17 cellular contexts compared by ENCODE assay signal in genomic region chr2:120805590-120805989, GRCh38.
A peak's percentile ranks its signal among the peaks of the same experiment; 100 is the strongest.
DNase-seq lines count a peak whose midpoint lies in the region; ATAC-seq and TF ChIP-seq lines count a peak whose summit lies in the region.
"Had no signal": no experiment of that assay in that cellular context is flagged by ENCODE, and none has a peak within 500 bp of the region (broad histone marks: within the 10 kb centered on the region; RNA-seq: fewer than 3 reads in every experiment).

No MANE protein-coding gene starts in this region.

- H3K4me3 Mint-ChIP-seq in nephron = no peak overlapping the region
- H3K4me3 Mint-ChIP-seq: CD8-positive, alpha-beta memory T cell had no signal

- BruUV-seq in IMR-90 (replicated peaks; lab: Mats Ljungman, UMichigan) = no TSS peak

- H4K20me1 ChIP-seq in IMR-90 (ENCODE audit: insufficient read depth, low read length) = peaks cover 95% of the 10 kb centered on the region

- no peak for ATAC-seq in IMR-90 (ENCODE audit: low read depth)
- ATAC-seq: HCT116 had no signal

- H3K27me3 Mint-ChIP-seq in nephron (ENCODE audit: low read depth) = peaks cover 40% of the 10 kb centered on the region

- peaks cover 38% of the 10 kb centered on the region for H3K9me1 ChIP-seq in IMR-90 (ENCODE audit: insufficient read depth, low read length)

- H3K9me3 ChIP-seq in IMR-90 (ENCODE audit: control insufficient read depth, insufficient read depth, low read length) (no peaks in the 10 kb centered on the region), tibial artery (no peaks in the 10 kb centered on the region)

- H2AK9ac ChIP-seq in IMR-90 (replicated peaks; ENCODE audit: low read depth, low read length, poor library complexity) = no peak overlapping the region

- H3K9me3 Mint-ChIP-seq in nephron = no peaks in the 10 kb centered on the region
- H3K9me3 Mint-ChIP-seq: CD8-positive, alpha-beta memory T cell had no signal

- peaks cover 37 to 96% of the 10 kb centered on the region in 2 experiments for H3K79me1 ChIP-seq in IMR-90 (ENCODE audit: low read depth in 1 of 2, low read length in 2 of 2)

- TF ChIP-seq CTCF in IMR-90 (conservative IDR thresholded peaks at IDR 0.05; ENCODE audit: low read depth, low read length) (no peak), nephron (IDR thresholded peaks at IDR 0.05; ENCODE audit: unreplicated experiment in 3 of 3) (no peak), tibial artery (IDR thresholded peaks at IDR 0.05) (no peak)

- CTCF ChIA-PET in IMR-90 (lab: Yijun Ruan, JAX) = interaction anchor here (0.9 to 1.2 kb wide), 2 partner anchors 10 kb away, joined by 3 read pairs; no protein-coding TSS in a partner anchor

- no peak overlapping the region; the same call in 1 of the 2 replicates for H2AK5ac ChIP-seq in IMR-90 (ENCODE audit: low read depth, low read length)

- H2BK5ac ChIP-seq in IMR-90 (ENCODE audit: low read depth, low read length, poor library complexity, severe bottlenecking) = no peak overlapping the region

- H3K27ac ChIP-seq in IMR-90 (ENCODE audit: insufficient read depth, low read length) (no peak overlapping the region), tibial artery (peak overlapping the region; percentile 52 to 68)

- DNase-seq in IMR-90 (no peak), fibroblast of gingiva (ENCODE audit: low read depth) (peak; percentile 32), tibial artery (no peak), DMS79 (lab: John Stamatoyannopoulos, UW) (no peak), dermis blood vessel endothelial cell (no peak), NCI-H524 treated with DMSO at 0.1 percent for 48 hours (lab: John Stamatoyannopoulos, UW) (no peak), Kasumi-1 (lab: John Stamatoyannopoulos, UW) (no peak)
- DNase-seq: C1 segment of cervical spinal cord; Calu3; CD8-positive, alpha-beta memory T cell; EL; KG1; NCI-H1694 treated with DMSO at 0.1 percent for 48 hours; NCI-H2081 treated with DMSO at 0.1 percent for 48 hours; NCI-H526 had no signal

- POLR2A ChIA-PET in IMR-90 (lab: Charles Lee; ENCODE audit: unreplicated experiment) = interaction anchor here (0.6 kb wide), 1 partner anchor 10 kb away, joined by 3 read pairs; no protein-coding TSS in a partner anchor

- peak overlapping the region; percentile 57; the same call in 1 of the 2 replicates for H3K23ac ChIP-seq in IMR-90 (ENCODE audit: low read depth, low read length)

- intact Hi-C loops in IMR-90 (cut with micrococcal nuclease) = no loop called here
- intact Hi-C loops in tibial artery (cut with DNase I; ENCODE audit: low total_unique reads) = loop anchor here (5.0 kb wide), 1 partner anchor 68 kb away; the partner anchor contains the start of gene GLI2

- no peak overlapping the region for H2BK120ac ChIP-seq in IMR-90 (ENCODE audit: low read depth, low read length)

- H3K27me3 ChIP-seq in IMR-90 (ENCODE audit: control insufficient read depth, insufficient read depth, low read length) (no peaks in the 10 kb centered on the region), tibial artery (no peaks in the 10 kb centered on the region)

- H3K27ac Mint-ChIP-seq in nephron = peak overlapping the region in 2 of 3 experiments; percentile 10 to 81
- H3K27ac Mint-ChIP-seq: CD8-positive, alpha-beta memory T cell had no signal

- dilution Hi-C loops in IMR-90 (cut with HindIII; ENCODE audit: low sequenced_read_pairs, unreplicated experiment) = no loop called here

- no peak overlapping the region for H4K5ac ChIP-seq in IMR-90 (ENCODE audit: low read depth, low read length)

- no peak overlapping the region for H4K91ac ChIP-seq in IMR-90 (ENCODE audit: insufficient read depth, low read depth, low read length)

- H3K4me2 ChIP-seq in IMR-90 (ENCODE audit: low read depth, low read length) = no peak overlapping the region

- no peak overlapping the region for H4K8ac ChIP-seq in IMR-90 (ENCODE audit: low read depth in 2 of 2, low read length in 2 of 2)

- WGBS in IMR-90 (ENCODE audit: extremely low coverage in 2 of 2, insufficient read length in 1 of 2), 2 experiments = no CpG with 5 or more reads among the region's 4 CpGs

- peaks cover 36% of the 10 kb centered on the region for H3K4me1 ChIP-seq in IMR-90 (ENCODE audit: control insufficient read depth, insufficient read depth, low read length)
- H3K4me1 ChIP-seq in tibial artery = peaks cover 0 to 57% (median 44%) of the 10 kb centered on the region in 4 donors

- TF ChIP-seq RAD21 in IMR-90 (IDR thresholded peaks at IDR 0.05; ENCODE audit: low read length) = no peak

- peaks cover 24% of the 10 kb centered on the region for H3K36me3 ChIP-seq in IMR-90 (ENCODE audit: control insufficient read depth, insufficient read depth, low read length)
- H3K36me3 ChIP-seq in tibial artery = no peaks in the 10 kb centered on the region

- H3K4me3 ChIP-seq in IMR-90 (ENCODE audit: insufficient read depth, low read depth, low read length) (no peak overlapping the region), tibial artery (no peak overlapping the region)

- no peak overlapping the region for H3K9ac ChIP-seq in IMR-90 (ENCODE audit: low read depth, low read length)

- no peak overlapping the region for H2BK15ac ChIP-seq in IMR-90 (ENCODE audit: low read depth, low read length)

- no peak overlapping the region for H3K18ac ChIP-seq in IMR-90 (ENCODE audit: low read depth, low read length)

- no peak overlapping the region for H3K14ac ChIP-seq in IMR-90 (replicated peaks; ENCODE audit: low read depth, low read length)

- in situ Hi-C loops in IMR-90 (cut with MboI; ENCODE audit: low sequenced_read_pairs) = loop anchor here (25.0 kb wide), 1 partner anchor 468 kb away; the partner anchor contains the start of gene INHBB

- no peak for TF ChIP-seq POLR2A in IMR-90 (IDR thresholded peaks at IDR 0.05; ENCODE audit: low read depth, low read length)

- H2BK20ac ChIP-seq in IMR-90 (ENCODE audit: low read depth, low read length) = no peak overlapping the region

- H3K56ac ChIP-seq in IMR-90 (ENCODE audit: extremely low read depth, insufficient read depth, low read length) = no peak overlapping the region

- H3K4ac ChIP-seq in IMR-90 (ENCODE audit: low read depth, low read length) = no peak overlapping the region

- H3K36me3 Mint-ChIP-seq in nephron (ENCODE audit: low read depth) = peaks cover 4% of the 10 kb centered on the region
- H3K36me3 Mint-ChIP-seq: CD8-positive, alpha-beta memory T cell had no signal

- H3K4me1 Mint-ChIP-seq in nephron = peaks cover 54% of the 10 kb centered on the region
- H3K4me1 Mint-ChIP-seq: CD8-positive, alpha-beta memory T cell had no signal

- no peak overlapping the region for H2AFZ ChIP-seq in IMR-90 (replicated peaks; ENCODE audit: low read length, poor library complexity)

TF ChIP-seq in IMR-90, 13 proteins besides CTCF, POLR2A, EP300 and RAD21:
- no peak for TF ChIP-seq RFX5 (IDR thresholded peaks at IDR 0.05; ENCODE audit: low read depth, low read length)
- TF ChIP-seq BHLHE40 (IDR thresholded peaks at IDR 0.05; ENCODE audit: low read depth, low read length) = no peak
- no peak for TF ChIP-seq RCOR1 (IDR thresholded peaks at IDR 0.05; ENCODE audit: insufficient replicate concordance, low read length)
- TF ChIP-seq CHD1 (IDR thresholded peaks at IDR 0.05; ENCODE audit: low read depth, low read length) = no peak
- no peak for TF ChIP-seq FOS (IDR thresholded peaks at IDR 0.05; ENCODE audit: low read depth, low read length)
- no peak for TF ChIP-seq ELK1 (IDR thresholded peaks at IDR 0.05; ENCODE audit: borderline replicate concordance, low read depth, low read length)
TF ChIP-seq in IMR-90: peak in this region for 0.
